In genomic region chr22:23233746-23234408, GRCh38 we compare ENCODE assay signal across 10 cellular contexts. TPM values are rescaled to one million over a fixed set of nuclear protein-coding genes. Genes with fewer than 3 reads are reported as not detected.
DNase-seq lines count a peak whose midpoint lies in the region; ATAC-seq lines count a peak whose summit lies in the region.
"Had no signal": no experiment of that assay in that cellular context is flagged by ENCODE, and none has a peak within 500 bp of the region (broad histone marks: within the 10 kb centered on the region; RNA-seq: fewer than 3 reads in every experiment).

No MANE protein-coding gene starts in this region.

- no peak overlapping the region for H4K91ac ChIP-seq in mesenchymal stem cell (ENCODE audit: low read length)

- no peak overlapping the region for H4K8ac ChIP-seq in mesenchymal stem cell (ENCODE audit: low read length)
- H4K8ac ChIP-seq in mesendoderm (ENCODE audit: low read depth, low read length) = no peak overlapping the region

- WGBS in mesenchymal stem cell = 77% methylated on average over 10 of the region's 10 CpGs
- no CpG with 5 or more reads among the region's 10 CpGs for WGBS in mesendoderm (ENCODE audit: extremely low coverage, insufficient coverage, low lambda C conversion rate)

- H3K9ac ChIP-seq in mesenchymal stem cell (ENCODE audit: low read length) = no peak overlapping the region
- H3K9ac ChIP-seq in mesendoderm (ENCODE audit: low read length) = no peak overlapping the region

- H3K14ac ChIP-seq in mesenchymal stem cell (ENCODE audit: low read length in 2 of 2) = no peak overlapping the region

- H3K4me1 ChIP-seq in mesenchymal stem cell (ENCODE audit: control insufficient read depth, insufficient read depth, low read depth, low read length) (peaks cover 48% of the 10 kb centered on the region), mesendoderm (ENCODE audit: control insufficient read depth, low read depth, low read length) (peaks cover 30% of the 10 kb centered on the region)

- H3K4me3 ChIP-seq in mesenchymal stem cell (ENCODE audit: insufficient read depth in 1 of 2, low read depth in 1 of 2, low read length in 2 of 2) = peak overlapping the region in 1 of 2 experiments; percentile 13
- no peak overlapping the region for H3K4me3 ChIP-seq in mesendoderm (ENCODE audit: low read length)

- no peak overlapping the region for H3K18ac ChIP-seq in mesenchymal stem cell (ENCODE audit: low read depth in 1 of 2, low read length in 2 of 2)
- no peak overlapping the region for H3K18ac ChIP-seq in mesendoderm (ENCODE audit: low read length)

- peaks cover 13% of the 10 kb centered on the region for H3K36me3 Mint-ChIP-seq in activated naive CD8-positive, alpha-beta T cell treated with anti-CD3 and anti-CD28 coated beads, Interleukin-2, amount 50 U/mL, for 24 hours (ENCODE audit: low read depth)

- peaks cover 60% of the 10 kb centered on the region for H3K4me1 Mint-ChIP-seq in activated naive CD8-positive, alpha-beta T cell treated with anti-CD3 and anti-CD28 coated beads, Interleukin-2, amount 50 U/mL, for 24 hours
- peaks cover 84% of the 10 kb centered on the region for H3K4me1 Mint-ChIP-seq in stimulated activated naive CD8-positive, alpha-beta T cell treated with anti-CD3 and anti-CD28 coated beads, Interleukin-15, amount 100 ng/mL, for 72 hours

- H2BK15ac ChIP-seq in mesenchymal stem cell (ENCODE audit: low read depth, poor library complexity, severe bottlenecking) = no peak overlapping the region
- no peak overlapping the region for H2BK15ac ChIP-seq in mesendoderm (replicated peaks; ENCODE audit: low read depth)

- peak overlapping the region; percentile 81 for H3K27ac Mint-ChIP-seq in activated naive CD8-positive, alpha-beta T cell treated with anti-CD3 and anti-CD28 coated beads, Interleukin-2, amount 50 U/mL, for 24 hours
- H3K27ac Mint-ChIP-seq in stimulated activated naive CD8-positive, alpha-beta T cell treated with anti-CD3 and anti-CD28 coated beads, Interleukin-15, amount 100 ng/mL, for 72 hours = peak overlapping the region; percentile 36 to 68

- peaks cover 5% of the 10 kb centered on the region for H3K9me3 Mint-ChIP-seq in activated naive CD8-positive, alpha-beta T cell treated with anti-CD3 and anti-CD28 coated beads, Interleukin-2, amount 50 U/mL, for 24 hours
- peaks cover 3 to 4% of the 10 kb centered on the region in 2 donors for H3K9me3 Mint-ChIP-seq in stimulated activated naive CD8-positive, alpha-beta T cell treated with anti-CD3 and anti-CD28 coated beads, Interleukin-15, amount 100 ng/mL, for 72 hours

- H2AK5ac ChIP-seq in mesenchymal stem cell (ENCODE audit: low read length, severe bottlenecking) (peak overlapping the region; percentile 24), mesendoderm (ENCODE audit: low read length) (no peak overlapping the region)

- no peak overlapping the region for H3K4me3 Mint-ChIP-seq in activated naive CD8-positive, alpha-beta T cell treated with anti-CD3 and anti-CD28 coated beads, Interleukin-2, amount 50 U/mL, for 24 hours
- peak overlapping the region; percentile 26 to 29 for H3K4me3 Mint-ChIP-seq in stimulated activated naive CD8-positive, alpha-beta T cell treated with anti-CD3 and anti-CD28 coated beads, Interleukin-15, amount 100 ng/mL, for 72 hours

- no peak overlapping the region for H4K5ac ChIP-seq in mesendoderm (ENCODE audit: low read length)

- peaks cover 61% of the 10 kb centered on the region for H3K79me1 ChIP-seq in mesenchymal stem cell (replicated peaks; ENCODE audit: low read length, poor library complexity, severe bottlenecking)
- H3K79me1 ChIP-seq in mesendoderm (ENCODE audit: low read length) = peaks cover 46% of the 10 kb centered on the region

- DNase-seq in activated T-cell treated with anti-CD3 and anti-CD28 coated beads for 48 hours (ENCODE audit: low read depth) (peak; percentile 75), mesenchymal stem cell (peak; percentile 34), mesendoderm (no peak)
- no peak for DNase-seq in activated T-cell treated with anti-CD3 and anti-CD28 coated beads, Interleukin-2, amount 50 U/mL, for 1 hour
- DNase-seq in activated naive CD8-positive, alpha-beta T cell treated with anti-CD3 and anti-CD28 coated beads, Interleukin-2, amount 50 U/mL, for 24 hours = peak; percentile 84
- peak; percentile 54 to 81 for DNase-seq in stimulated activated naive CD8-positive, alpha-beta T cell treated with anti-CD3 and anti-CD28 coated beads, Interleukin-15, amount 100 ng/mL, for 72 hours
- DNase-seq: NK-92 treated with Interleukin-12 subunit alpha and Interleukin-12 subunit beta, amount 100 ng/mL, for 24 hours had no signal

- no peak overlapping the region for H3K56ac ChIP-seq in mesendoderm (ENCODE audit: low read length)

- H2BK120ac ChIP-seq in mesenchymal stem cell (ENCODE audit: low read depth, low read length) (no peak overlapping the region), mesendoderm (ENCODE audit: low read depth, low read length) (no peak overlapping the region)

- peaks cover 0 to 10% of the 10 kb centered on the region in 2 experiments for H3K36me3 ChIP-seq in mesenchymal stem cell (ENCODE audit: control insufficient read depth in 1 of 2, insufficient read depth in 2 of 2, low read depth in 1 of 2, low read length in 2 of 2)
- no peaks in the 10 kb centered on the region for H3K36me3 ChIP-seq in mesendoderm (ENCODE audit: control insufficient read depth, insufficient read depth, low read length)

- H3K79me2 ChIP-seq in mesendoderm (ENCODE audit: control insufficient read depth, insufficient read depth, low read length) = peaks cover 81% of the 10 kb centered on the region

- H3K4ac ChIP-seq in mesenchymal stem cell (ENCODE audit: low read depth in 1 of 2, low read length in 2 of 2) (no peak overlapping the region), mesendoderm (ENCODE audit: low read depth, low read length) (no peak overlapping the region)

- H2BK12ac ChIP-seq in mesenchymal stem cell (ENCODE audit: low read length in 2 of 2) = no peak overlapping the region

- H3K9me3 ChIP-seq in mesenchymal stem cell (ENCODE audit: control insufficient read depth, low read length) = peaks cover 9% of the 10 kb centered on the region

- H3K4me2 ChIP-seq in mesenchymal stem cell (ENCODE audit: low read length, poor library complexity, severe bottlenecking) (no peak overlapping the region), mesendoderm (ENCODE audit: low read length) (no peak overlapping the region)

- H3K27me3 Mint-ChIP-seq in activated naive CD8-positive, alpha-beta T cell treated with anti-CD3 and anti-CD28 coated beads, Interleukin-2, amount 50 U/mL, for 24 hours = no peaks in the 10 kb centered on the region
- no peaks in the 10 kb centered on the region for H3K27me3 Mint-ChIP-seq in stimulated activated naive CD8-positive, alpha-beta T cell treated with anti-CD3 and anti-CD28 coated beads, Interleukin-15, amount 100 ng/mL, for 72 hours

- H2BK5ac ChIP-seq in mesenchymal stem cell (ENCODE audit: low read depth, low read length, poor library complexity, severe bottlenecking) (no peak overlapping the region), mesendoderm (ENCODE audit: low read length) (no peak overlapping the region)

- no peak overlapping the region for H3K23ac ChIP-seq in mesenchymal stem cell (ENCODE audit: low read length in 2 of 2)
- H3K23ac ChIP-seq in mesendoderm (ENCODE audit: low read length) = no peak overlapping the region

- H3K27me3 ChIP-seq in mesenchymal stem cell (ENCODE audit: control insufficient read depth in 1 of 2, insufficient read depth in 1 of 2, low read length in 2 of 2) (no peaks in the 10 kb centered on the region), mesendoderm (ENCODE audit: insufficient read depth, low read length, poor library complexity) (no peaks in the 10 kb centered on the region)

- peak; percentile 85 for ATAC-seq in activated naive CD8-positive, alpha-beta T cell treated with anti-CD3 and anti-CD28 coated beads, Interleukin-2, amount 50 U/mL, for 24 hours
- peak; percentile 94 for ATAC-seq in stimulated activated naive CD8-positive, alpha-beta T cell treated with anti-CD3 and anti-CD28 coated beads, Interleukin-15, amount 100 ng/mL, for 72 hours
- no peak for ATAC-seq in HG02571 (IDR thresholded peaks at IDR 0.05; ENCODE audit: unreplicated experiment)
- ATAC-seq in GM18519 (IDR thresholded peaks at IDR 0.05; ENCODE audit: low FRiP score, unreplicated experiment) = no peak

- no peak overlapping the region for H2AFZ ChIP-seq in mesenchymal stem cell (ENCODE audit: low read depth, low read length)

- H3K27ac ChIP-seq in mesenchymal stem cell (ENCODE audit: low read length, poor library complexity, severe bottlenecking) = no peak overlapping the region
- no peak overlapping the region for H3K27ac ChIP-seq in mesendoderm (ENCODE audit: low read depth, low read length)
- H3K27ac ChIP-seq: C4-2B had no signal

RNA-seq across cellular contexts. Expression of gene BCR, which starts 53.6 kb away (rescaled TPM):
- polyA plus RNA-seq in mesenchymal stem cell (2013, experiment 1 of 2) = 7.3 TPM
- 7.1 TPM for polyA plus RNA-seq in mesenchymal stem cell (2013, experiment 2 of 2)
- polyA plus RNA-seq in mesendoderm (2013, experiment 1 of 2) = 26.5 TPM
- polyA plus RNA-seq in mesendoderm (2013, experiment 2 of 2) = 26.2 TPM

Comparison
In these comparisons a context has a peak if more than half of its experiments do, and no peak if none do; other contexts are left out.
1. DNase-seq: peak in activated T-cell treated with anti-CD3 and anti-CD28 coated beads for 48 hours (single experiment), activated naive CD8-positive, alpha-beta T cell treated with anti-CD3 and anti-CD28 coated beads, Interleukin-2, amount 50 U/mL, for 24 hours (single experiment), mesenchymal stem cell (single experiment) and stimulated activated naive CD8-positive, alpha-beta T cell treated with anti-CD3 and anti-CD28 coated beads, Interleukin-15, amount 100 ng/mL, for 72 hours (2 of 2); none in activated T-cell treated with anti-CD3 and anti-CD28 coated beads, Interleukin-2, amount 50 U/mL, for 1 hour (single experiment) and mesendoderm (single experiment).
2. ATAC-seq: peak in activated naive CD8-positive, alpha-beta T cell treated with anti-CD3 and anti-CD28 coated beads, Interleukin-2, amount 50 U/mL, for 24 hours (single experiment) and stimulated activated naive CD8-positive, alpha-beta T cell treated with anti-CD3 and anti-CD28 coated beads, Interleukin-15, amount 100 ng/mL, for 72 hours (single experiment); none in HG02571 (single experiment) and GM18519 (single experiment).